In genomic region chr1:42279055-42279454, GRCh38 we compare ENCODE assay signal across 24 cellular contexts. TPM values are rescaled to one million over a fixed set of nuclear protein-coding genes. Genes with fewer than 3 reads are reported as not detected.
A peak's percentile ranks its signal among the peaks of the same experiment; 100 is the strongest.
DNase-seq lines count a peak whose midpoint lies in the region; TF ChIP-seq lines count a peak whose summit lies in the region.
"Had no signal": no experiment of that assay in that cellular context is flagged by ENCODE, and none has a peak within 500 bp of the region (broad histone marks: within the 10 kb centered on the region; RNA-seq: fewer than 3 reads in every experiment).

No MANE protein-coding gene starts in this region.

- no peaks in the 10 kb centered on the region for H3K36me3 ChIP-seq in hepatocyte (replicated peaks; ENCODE audit: insufficient read depth, low read depth)
- H3K36me3 ChIP-seq: thyroid gland had no signal

- H3K27ac ChIP-seq in hepatocyte = no peak overlapping the region
- H3K27ac ChIP-seq: Peyer's patch, thyroid gland had no signal

- 48% methylated on average over 2 of the region's 2 CpGs for WGBS in hepatocyte (ENCODE audit: low lambda C conversion rate, missing lambda C conversion rate)

- peaks cover 16% of the 10 kb centered on the region for H4K20me1 ChIP-seq in hepatocyte (ENCODE audit: insufficient read depth, poor library complexity, severe bottlenecking)

- H3K9me2 ChIP-seq in hepatocyte (replicated peaks; ENCODE audit: insufficient read depth) = no peaks in the 10 kb centered on the region
- H3K9me2 ChIP-seq: SK-N-SH had no signal

- H3K9me3 ChIP-seq in hepatocyte (ENCODE audit: low read depth) = no peaks in the 10 kb centered on the region
- H3K9me3 ChIP-seq: Peyer's patch, SK-N-SH, thyroid gland had no signal

- peak overlapping the region; percentile 27 for H3K4me3 ChIP-seq in Jurkat, Clone E6-1 (ENCODE audit: low read length)
- H3K4me3 ChIP-seq in hepatocyte = no peak overlapping the region
- H3K4me3 ChIP-seq: Peyer's patch, thyroid gland had no signal

- H2AFZ ChIP-seq in hepatocyte = no peak overlapping the region

- peaks cover 82% of the 10 kb centered on the region for H3K79me2 ChIP-seq in hepatocyte

- DNase-seq in EH (ENCODE audit: low read depth) (peak; percentile 4), hepatocyte (ENCODE audit: low spot score) (no peak), renal cortical epithelial cell (ENCODE audit: low read depth) (peak; percentile 21), HUDEP-2 (lab: John Stamatoyannopoulos, UW; ENCODE audit: unreplicated experiment in 76 of 76) (no peak), NCI-H226 (no peak)
- no peak for DNase-seq in Jurkat, Clone E6-1 (ENCODE audit: low read depth, low spot score)
- DNase-seq in central memory CD4-positive, alpha-beta T cell = no peak
- DNase-seq: activated CD8-positive, alpha-beta T cell treated with anti-CD3 and anti-CD28 coated beads, Interleukin-2, amount 10 ng/mL, durations not matched to agents 7 days and 5 days; activated naive CD4-positive, alpha-beta T cell; activated T-cell treated with anti-CD3 and anti-CD28 coated beads, Interleukin-2, amount 50 U/mL, for 1 hour; aorta; CD4-positive, alpha-beta T cell; cortex of kidney; DMS53; GOT3; KG1; NCI-H1048; NCI-H2081; NK-92 treated with Interleukin-12 subunit alpha and Interleukin-12 subunit beta, amount 100 ng/mL, for 24 hours; Peyer's patch; SK-N-SH; stimulated activated CD4-positive, alpha-beta T cell treated with anti-CD3 and anti-CD28 coated beads, Interleukin-2, amount 100 ng/mL, for 24 hours; stimulated activated naive B cell treated with anti-CD40 and anti-IgM and Interleukin-4, amounts not matched to agents 10 μg/mL and 1 μg/mL and 100 μg/mL, for 72 hours; thyroid gland had no signal

- TF ChIP-seq CTCF in hepatocyte (IDR thresholded peaks at IDR 0.05; ENCODE audit: poor library complexity) = no peak

- H3K4me2 ChIP-seq in hepatocyte = peak overlapping the region; percentile 42
- H3K4me2 ChIP-seq: SK-N-SH had no signal

- H3K4me1 ChIP-seq in hepatocyte (ENCODE audit: insufficient read depth) = peaks cover 5% of the 10 kb centered on the region

- H3K27me3 ChIP-seq in hepatocyte = no peaks in the 10 kb centered on the region
- H3K27me3 ChIP-seq: Peyer's patch, thyroid gland had no signal

RNA-seq across cellular contexts. Expression of gene FOXJ3, which starts 56.0 kb away (rescaled TPM):
- polyA plus RNA-seq in Jurkat, Clone E6-1 (2012; ENCODE audit: insufficient read depth, insufficient read length) = 18.5 TPM
- total RNA-seq in hepatocyte (39.0 and 47.9 TPM in 2 replicates), renal cortical epithelial cell (9.9 and 36.7 TPM in 2 replicates)
- 17.6 and 19.0 TPM in 2 replicates for polyA plus RNA-seq in hepatocyte

Comparison
In these comparisons a context has a peak if more than half of its experiments do, and no peak if none do; other contexts are left out.
1. DNase-seq: peak in EH (single experiment) and renal cortical epithelial cell (single experiment); none in Jurkat, Clone E6-1 (single experiment), hepatocyte (single experiment), central memory CD4-positive, alpha-beta T cell (single experiment), HUDEP-2 (0 of 76) and NCI-H226 (single experiment).